Comparison of ENCODE assay signal across 1 cellular context in genomic region chr10:71060636-71061426, GRCh38.
TF ChIP-seq lines count a peak whose summit lies in the region.

No MANE protein-coding gene starts in this region.

TF ChIP-seq in HEK293, 187 proteins besides CTCF, POLR2A, EP300 and RAD21 (continued from another document):
- TF ChIP-seq EGR2 (tag by site-specific recombination; IDR thresholded peaks at IDR 0.05; ENCODE audit: low read depth) = no peak
- TF ChIP-seq BCL11A (tag by site-specific recombination; IDR thresholded peaks at IDR 0.05; ENCODE audit: low read depth) = no peak
- TF ChIP-seq SCRT2 (tag by site-specific recombination; IDR thresholded peaks at IDR 0.05) = no peak
- TF ChIP-seq ZNF221 (tag by site-specific recombination; IDR thresholded peaks at IDR 0.05; ENCODE audit: borderline replicate concordance) = no peak
- TF ChIP-seq ZNF391 (tag by site-specific recombination; IDR thresholded peaks at IDR 0.05; ENCODE audit: borderline replicate concordance, low read depth) = no peak
- TF ChIP-seq ZNF664 (tag by site-specific recombination; IDR thresholded peaks at IDR 0.05) = peak; percentile 91
- TF ChIP-seq ZNF488 (tag by site-specific recombination; IDR thresholded peaks at IDR 0.05) = no peak
- no peak for TF ChIP-seq ZNF138 (tag by site-specific recombination; IDR thresholded peaks at IDR 0.05; ENCODE audit: borderline replicate concordance)
- no peak for TF ChIP-seq ZNF416 (tag by site-specific recombination; IDR thresholded peaks at IDR 0.05)
